In genomic region chr5:72346396-72346795, GRCh38 we compare ENCODE assay signal across 17 cellular contexts.
"Had no signal": no experiment of that assay in that cellular context is flagged by ENCODE, and none has a peak within 500 bp of the region (broad histone marks: within the 10 kb centered on the region; RNA-seq: fewer than 3 reads in every experiment).

No MANE protein-coding gene starts in this region.

- H3K4me1 Mint-ChIP-seq: natural killer cell; stimulated activated naive CD8-positive, alpha-beta T cell treated with anti-CD3 and anti-CD28 coated beads, Interleukin-15, amount 100 ng/mL, for 72 hours had no signal

- H3K4me3 Mint-ChIP-seq: activated T-cell treated with anti-CD3 and anti-CD28 coated beads, Interleukin-2, amount 50 U/mL, for 4 hours; natural killer cell; stimulated activated naive CD8-positive, alpha-beta T cell treated with anti-CD3 and anti-CD28 coated beads, Interleukin-15, amount 100 ng/mL, for 72 hours; WTC11 had no signal

- H3K27ac ChIP-seq: colonic mucosa, esophagus muscularis mucosa, left ventricle myocardium inferior had no signal

- H3K36me3 ChIP-seq: colonic mucosa had no signal

- H3K4me1 ChIP-seq: colonic mucosa, esophagus muscularis mucosa, left ventricle myocardium inferior had no signal

- H3K27me3 Mint-ChIP-seq: stimulated activated naive CD8-positive, alpha-beta T cell treated with anti-CD3 and anti-CD28 coated beads, Interleukin-15, amount 100 ng/mL, for 72 hours had no signal

- H3K27ac Mint-ChIP-seq: natural killer cell had no signal

- H3K4me3 ChIP-seq: colonic mucosa, esophagus muscularis mucosa, left ventricle myocardium inferior, skin epidermis had no signal

- H3K27me3 ChIP-seq: colonic mucosa, esophagus muscularis mucosa had no signal

- ATAC-seq: activated naive CD4-positive, alpha-beta T cell treated with anti-CD3 and anti-CD28 coated beads, Interleukin-2, amount 50 U/mL, for 72 hours; activated T-cell treated with anti-CD3 and anti-CD28 coated beads, Interleukin-2, amount 50 U/mL, for 4 hours; natural killer cell; stimulated activated naive CD8-positive, alpha-beta T cell treated with anti-CD3 and anti-CD28 coated beads, Interleukin-15, amount 100 ng/mL, for 72 hours; WTC11 had no signal

- DNase-seq: activated CD4-positive, alpha-beta T cell treated with anti-CD3 and anti-CD28 coated beads, Interleukin-2, amount 50 U/mL, for 1 hour; activated gamma-delta T cell; activated T-cell treated with anti-CD3 and anti-CD28 coated beads, Interleukin-2, amount 50 U/mL, for 4 hours; caudate nucleus; colonic mucosa; hippocampal formation; left ventricle myocardium inferior; mesenchymal stem cell; natural killer cell; stimulated activated naive CD8-positive, alpha-beta T cell treated with anti-CD3 and anti-CD28 coated beads, Interleukin-15, amount 100 ng/mL, for 72 hours had no signal

- FAIRE-seq: endometrium, keratinocyte, TTC549 had no signal

- H3K9me3 ChIP-seq: colonic mucosa, esophagus muscularis mucosa, left ventricle myocardium inferior had no signal

- H3K9me3 Mint-ChIP-seq: activated naive CD4-positive, alpha-beta T cell treated with anti-CD3 and anti-CD28 coated beads, Interleukin-2, amount 50 U/mL, for 72 hours; activated T-cell treated with anti-CD3 and anti-CD28 coated beads, Interleukin-2, amount 50 U/mL, for 4 hours; natural killer cell; stimulated activated naive CD8-positive, alpha-beta T cell treated with anti-CD3 and anti-CD28 coated beads, Interleukin-15, amount 100 ng/mL, for 72 hours had no signal
